28 cellular contexts compared by ENCODE assay signal in genomic region chr3:106447902-106448301, GRCh38.
"Had no signal": no experiment of that assay in that cellular context is flagged by ENCODE, and none has a peak within 500 bp of the region (broad histone marks: within the 10 kb centered on the region; RNA-seq: fewer than 3 reads in every experiment).

No MANE protein-coding gene starts in this region.

- FAIRE-seq: K562, TTC549 had no signal

- H3K36me3 Mint-ChIP-seq: activated naive CD8-positive, alpha-beta T cell treated with anti-CD3 and anti-CD28 coated beads, Interleukin-2, amount 10 ng/mL, durations not matched to agents 7 days and 5 days; T-cell had no signal

- H3K27me3 Mint-ChIP-seq: activated CD4-positive, alpha-beta memory T cell treated with anti-CD3 and anti-CD28 coated beads for 36 hours; activated CD4-positive, alpha-beta T cell treated with anti-CD3 and anti-CD28 coated beads, Interleukin-2, amount 10 ng/mL, durations not matched to agents 7 days and 5 days; activated naive CD8-positive, alpha-beta T cell treated with anti-CD3 and anti-CD28 coated beads, Interleukin-2, amount 10 ng/mL, durations not matched to agents 7 days and 5 days; T-cell had no signal

- H3K4me3 ChIP-seq: adrenal gland, breast epithelium, K562 had no signal

- H3K9me3 ChIP-seq: adrenal gland, breast epithelium had no signal

- ATAC-seq: K562, T-cell had no signal

- H3K27ac ChIP-seq: adrenal gland, breast epithelium, VCaP had no signal

- H3K36me3 ChIP-seq: adrenal gland, breast epithelium had no signal

- DNase-seq: activated CD4-positive, alpha-beta memory T cell treated with anti-CD3 and anti-CD28 coated beads for 36 hours; activated CD4-positive, alpha-beta T cell treated with anti-CD3 and anti-CD28 coated beads, Interleukin-2, amount 10 ng/mL, durations not matched to agents 7 days and 5 days; activated CD4-positive, CD25-positive, alpha-beta regulatory T cell; activated CD8-positive, alpha-beta memory T cell treated with anti-CD3 and anti-CD28 coated beads for 24 hours; activated gamma-delta T cell; activated naive CD4-positive, alpha-beta T cell treated with anti-CD3 and anti-CD28 coated beads for 36 hours; activated naive CD8-positive, alpha-beta T cell treated with anti-CD3 and anti-CD28 coated beads, Interleukin-2, amount 10 ng/mL, durations not matched to agents 7 days and 5 days; activated T-cell treated with anti-CD3 and anti-CD28 coated beads, Interleukin-2, amount 50 U/mL, for 4 hours; adrenal gland; anterior cingulate cortex; caudate nucleus; Karpas-422; MM.1S; NCI-H1105; NCI-H1436; NCI-H1694 treated with DMSO at 0.1 percent for 48 hours; NCI-H2029 treated with DMSO at 0.1 percent for 48 hours; NCI-H345; NCI-H510A; NCI-H69; SHP77 treated with DMSO at 0.1 percent for 48 hours; T-cell; T-helper 2 cell; T1000 had no signal

- H3K27me3 ChIP-seq: adrenal gland, breast epithelium had no signal

- H3K4me1 ChIP-seq: adrenal gland, breast epithelium had no signal

- H3K4me3 Mint-ChIP-seq: activated CD4-positive, alpha-beta memory T cell treated with anti-CD3 and anti-CD28 coated beads for 36 hours; activated CD4-positive, alpha-beta T cell treated with anti-CD3 and anti-CD28 coated beads, Interleukin-2, amount 10 ng/mL, durations not matched to agents 7 days and 5 days; activated naive CD4-positive, alpha-beta T cell treated with anti-CD3 and anti-CD28 coated beads for 36 hours; activated naive CD8-positive, alpha-beta T cell treated with anti-CD3 and anti-CD28 coated beads, Interleukin-2, amount 10 ng/mL, durations not matched to agents 7 days and 5 days; activated T-cell treated with anti-CD3 and anti-CD28 coated beads, Interleukin-2, amount 50 U/mL, for 4 hours; T-cell had no signal

- H3K27ac Mint-ChIP-seq: activated CD4-positive, alpha-beta memory T cell treated with anti-CD3 and anti-CD28 coated beads for 36 hours; activated CD4-positive, alpha-beta T cell treated with anti-CD3 and anti-CD28 coated beads, Interleukin-2, amount 10 ng/mL, durations not matched to agents 7 days and 5 days; activated naive CD4-positive, alpha-beta T cell treated with anti-CD3 and anti-CD28 coated beads for 36 hours; activated naive CD8-positive, alpha-beta T cell treated with anti-CD3 and anti-CD28 coated beads, Interleukin-2, amount 10 ng/mL, durations not matched to agents 7 days and 5 days; T-cell had no signal

- H3K4me1 Mint-ChIP-seq: activated CD4-positive, alpha-beta T cell treated with anti-CD3 and anti-CD28 coated beads, Interleukin-2, amount 10 ng/mL, durations not matched to agents 7 days and 5 days; T-cell had no signal
